8 cellular contexts compared by ENCODE assay signal in the genomic region with DNA sequence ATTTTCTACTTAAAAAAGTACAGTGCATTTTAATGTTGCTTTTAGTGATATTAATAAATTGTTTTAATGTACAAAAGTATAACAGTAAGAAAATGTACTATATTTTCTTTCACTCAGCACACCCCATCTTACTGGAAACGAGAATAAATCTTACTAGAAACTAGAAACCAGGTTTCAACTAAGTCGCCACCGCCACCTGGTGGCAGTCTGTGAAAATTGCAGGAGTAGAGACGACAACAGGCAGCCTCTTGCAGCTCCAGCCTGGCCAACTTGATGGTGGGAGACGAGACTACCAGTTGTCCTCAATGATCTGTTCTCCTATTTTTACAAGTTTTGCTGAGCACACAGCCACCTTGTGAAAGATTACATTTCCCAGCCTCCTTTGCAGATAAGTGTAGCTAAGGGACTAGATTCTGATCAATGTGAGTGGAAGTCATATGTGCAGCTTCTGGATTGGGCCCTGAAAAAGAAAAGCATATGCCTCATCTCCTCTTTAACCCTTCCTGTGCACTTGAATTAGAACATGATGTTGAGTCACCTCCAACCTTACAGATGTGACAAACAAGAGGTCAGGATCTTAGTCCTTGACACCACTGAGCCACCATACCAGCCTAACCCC. TPM values are rescaled to one million over a fixed set of nuclear protein-coding genes. Genes with fewer than 3 reads are reported as not detected.
DNase-seq lines count a peak whose midpoint lies in the region; ATAC-seq and TF ChIP-seq lines count a peak whose summit lies in the region.

No MANE protein-coding gene starts in this region.

- ATAC-seq in Right ventricle myocardium superior (ENCODE audit: poor library complexity) (no peak), GM18498 (IDR thresholded peaks at IDR 0.05; ENCODE audit: unreplicated experiment) (no peak)

- H3K27me3 Mint-ChIP-seq in activated CD4-positive, alpha-beta T cell treated with anti-CD3 and anti-CD28 coated beads, Interleukin-2, amount 10 ng/mL, durations not matched to agents 24 days and 14 days: no peaks in the 10 kb centered on the region
- no peaks in the 10 kb centered on the region for H3K27me3 Mint-ChIP-seq in osteocyte (ENCODE audit: unreplicated experiment)

- no peak overlapping the region for H3K4me3 Mint-ChIP-seq in activated CD4-positive, alpha-beta T cell treated with anti-CD3 and anti-CD28 coated beads, Interleukin-2, amount 10 ng/mL, durations not matched to agents 24 days and 14 days
- no peak overlapping the region for H3K4me3 Mint-ChIP-seq in osteocyte (ENCODE audit: unreplicated experiment)

- intact Hi-C loops in Right ventricle myocardium superior (cut with DNase I): no loop called here
- intact Hi-C loops in activated CD4-positive, alpha-beta T cell treated with anti-CD3 and anti-CD28 coated beads, Interleukin-2, amount 10 ng/mL, durations not matched to agents 24 days and 14 days (cut with micrococcal nuclease): loop anchor here (5.0 kb wide), 1 partner anchor 122 kb away; the partner anchor contains the start of genes ADGRF3 and SELENOI

- no peak overlapping the region for H3K27ac Mint-ChIP-seq in activated CD4-positive, alpha-beta T cell treated with anti-CD3 and anti-CD28 coated beads, Interleukin-2, amount 10 ng/mL, durations not matched to agents 24 days and 14 days
- no peak overlapping the region for H3K27ac Mint-ChIP-seq in osteocyte (ENCODE audit: unreplicated experiment)

- H3K4me3 ChIP-seq in right atrium auricular region (no peak overlapping the region), epithelial cell of proximal tubule (ENCODE audit: low read depth, low read length) (no peak overlapping the region)

- DNase-seq in Right ventricle myocardium superior (peak; percentile 61), right atrium auricular region (ENCODE audit: low spot score) (no peak), NCI-H2107 treated with DMSO at 0.1 percent for 48 hours (lab: John Stamatoyannopoulos, UW; ENCODE audit: unreplicated experiment) (peak; percentile 17), epithelial cell of proximal tubule (ENCODE audit: low read depth) (no peak), osteocyte (ENCODE audit: extremely low spot score, unreplicated experiment) (no peak), dedifferentiated amniotic fluid mesenchymal stem cell (ENCODE audit: extremely low spot score) (no peak)
- peak; percentile 88 for DNase-seq in activated CD4-positive, alpha-beta T cell treated with anti-CD3 and anti-CD28 coated beads, Interleukin-2, amount 10 ng/mL, durations not matched to agents 24 days and 14 days

- TF ChIP-seq CTCF in right atrium auricular region (IDR thresholded peaks at IDR 0.05) (peak in 1 of 2 donors; percentile 49), epithelial cell of proximal tubule (conservative IDR thresholded peaks at IDR 0.05; ENCODE audit: low read depth, low read length) (peak; percentile 84), osteocyte (IDR thresholded peaks at IDR 0.05) (peak; percentile 59)

- H3K27ac ChIP-seq in right atrium auricular region: no peak overlapping the region

- H3K9me3 Mint-ChIP-seq in activated CD4-positive, alpha-beta T cell treated with anti-CD3 and anti-CD28 coated beads, Interleukin-2, amount 10 ng/mL, durations not matched to agents 24 days and 14 days: no peaks in the 10 kb centered on the region
- H3K9me3 Mint-ChIP-seq in osteocyte (ENCODE audit: unreplicated experiment): peaks cover 7% of the 10 kb centered on the region

- peaks cover 18% of the 10 kb centered on the region for H3K36me3 Mint-ChIP-seq in activated CD4-positive, alpha-beta T cell treated with anti-CD3 and anti-CD28 coated beads, Interleukin-2, amount 10 ng/mL, durations not matched to agents 24 days and 14 days (ENCODE audit: low read depth)
- H3K36me3 Mint-ChIP-seq in osteocyte (ENCODE audit: unreplicated experiment): no peaks in the 10 kb centered on the region

- no peaks in the 10 kb centered on the region for H3K4me1 Mint-ChIP-seq in activated CD4-positive, alpha-beta T cell treated with anti-CD3 and anti-CD28 coated beads, Interleukin-2, amount 10 ng/mL, durations not matched to agents 24 days and 14 days
- H3K4me1 Mint-ChIP-seq in osteocyte (ENCODE audit: unreplicated experiment): no peaks in the 10 kb centered on the region

- no peaks in the 10 kb centered on the region for H3K4me1 ChIP-seq in right atrium auricular region

- no peaks in the 10 kb centered on the region for H3K27me3 ChIP-seq in right atrium auricular region

- H3K36me3 ChIP-seq in right atrium auricular region: no peaks in the 10 kb centered on the region

- H3K9me3 ChIP-seq in right atrium auricular region: peaks cover 4 to 11% of the 10 kb centered on the region in 2 donors

RNA-seq across cellular contexts. Expression of gene OTOF, which starts 8.7 kb away (rescaled TPM):
- not detected for total RNA-seq in Right ventricle myocardium superior
- total RNA-seq in right atrium auricular region: under 1 TPM; 0.08 to 0.33 TPM
- 6.8 and 7.2 TPM in 2 replicates for total RNA-seq in activated CD4-positive, alpha-beta T cell treated with anti-CD3 and anti-CD28 coated beads, Interleukin-2, amount 10 ng/mL, durations not matched to agents 24 days and 14 days
- total RNA-seq in epithelial cell of proximal tubule: not detected in 2 replicates
- total RNA-seq in osteocyte: not detected in 2 replicates

Comparison
In these comparisons a context has a peak if more than half of its experiments do, and no peak if none do; other contexts are left out.
1. DNase-seq: peak in Right ventricle myocardium superior (single experiment), NCI-H2107 treated with DMSO at 0.1 percent for 48 hours (single experiment) and activated CD4-positive, alpha-beta T cell treated with anti-CD3 and anti-CD28 coated beads, Interleukin-2, amount 10 ng/mL, durations not matched to agents 24 days and 14 days (single experiment); none in right atrium auricular region (single experiment), epithelial cell of proximal tubule (single experiment), osteocyte (single experiment) and dedifferentiated amniotic fluid mesenchymal stem cell (single experiment).